ENCODE assay signal across 1 cellular context in genomic region chr20:35431621-35432429, GRCh38.
TF ChIP-seq lines count a peak whose summit lies in the region.

No MANE protein-coding gene starts in this region.

TF ChIP-seq in HepG2, 621 proteins besides CTCF, POLR2A, EP300 and RAD21 (continued from another document and continues in another):
- 0 out of 2 replicates have a peak, but pooled peaks have one; percentile 26 for TF ChIP-seq ZNF280D (CRISPR knock-in tag; IDR thresholded peaks at IDR 0.05)
- peak; percentile 47; the same call in 1 of the 2 replicates for TF ChIP-seq PHF21A (CRISPR knock-in tag; IDR thresholded peaks at IDR 0.05)
- 0 out of 2 replicates have a peak, but pooled peaks have one; percentile 41 for TF ChIP-seq ZGPAT (CRISPR knock-in tag; IDR thresholded peaks at IDR 0.05)
- 0 out of 2 replicates have a peak, but pooled peaks have one; percentile 12 for TF ChIP-seq HMGXB3 (CRISPR knock-in tag; IDR thresholded peaks at IDR 0.05; ENCODE audit: borderline replicate concordance)
- 0 out of 2 replicates have a peak, but pooled peaks have one; percentile 10 for TF ChIP-seq ZNF792 (CRISPR knock-in tag; IDR thresholded peaks at IDR 0.05)
- no peak for TF ChIP-seq IRF9 (CRISPR knock-in tag; IDR thresholded peaks at IDR 0.05; ENCODE audit: borderline replicate concordance)
- TF ChIP-seq FOXP1 (IDR thresholded peaks at IDR 0.05) = no peak
- peak; percentile 51 for TF ChIP-seq FOXP1 (CRISPR knock-in tag; IDR thresholded peaks at IDR 0.05)
- no peak for TF ChIP-seq HOXD1 (CRISPR knock-in tag; IDR thresholded peaks at IDR 0.05)
- peak; percentile 62 for TF ChIP-seq TEAD3 (CRISPR knock-in tag; optimal IDR thresholded peaks at IDR 0.05; ENCODE audit: borderline replicate concordance)
- TF ChIP-seq THAP11 (CRISPR knock-in tag; IDR thresholded peaks at IDR 0.05) = no peak
- TF ChIP-seq NFE2 (CRISPR knock-in tag; IDR thresholded peaks at IDR 0.05) = no peak
- TF ChIP-seq CREB1 (IDR thresholded peaks at IDR 0.05) = no peak
- TF ChIP-seq CREB1 (CRISPR knock-in tag; IDR thresholded peaks at IDR 0.05) = no peak
- peak; percentile 32; the same call in 1 of the 2 replicates for TF ChIP-seq ZNF333 (CRISPR knock-in tag; IDR thresholded peaks at IDR 0.05; ENCODE audit: borderline replicate concordance)
- TF ChIP-seq ZNF230 (CRISPR knock-in tag; IDR thresholded peaks at IDR 0.05) = peak; percentile 42; the same call in 1 of the 2 replicates
- TF ChIP-seq SNAPC4 (CRISPR knock-in tag; IDR thresholded peaks at IDR 0.05) = no peak
- 0 out of 2 replicates have a peak, but pooled peaks have one; percentile 20 for TF ChIP-seq GABPB1 (CRISPR knock-in tag; IDR thresholded peaks at IDR 0.05)
- TF ChIP-seq SMARCE1 (IDR thresholded peaks at IDR 0.05; ENCODE audit: borderline replicate concordance) = no peak
- TF ChIP-seq NFATC3 (CRISPR knock-in tag; IDR thresholded peaks at IDR 0.05) = no peak
- 0 out of 2 replicates have a peak, but pooled peaks have one; percentile 40 for TF ChIP-seq LBX2 (CRISPR knock-in tag; IDR thresholded peaks at IDR 0.05; ENCODE audit: borderline replicate concordance)
- TF ChIP-seq ZNF580 (CRISPR knock-in tag; IDR thresholded peaks at IDR 0.05; ENCODE audit: borderline replicate concordance, low read depth) = no peak
- TF ChIP-seq ZNF432 (CRISPR knock-in tag; IDR thresholded peaks at IDR 0.05; ENCODE audit: borderline replicate concordance) = no peak
- no peak for TF ChIP-seq ZNF263 (CRISPR knock-in tag; IDR thresholded peaks at IDR 0.05)
- TF ChIP-seq ATF3 (CRISPR knock-in tag; IDR thresholded peaks at IDR 0.05) = no peak
- TF ChIP-seq ZNF431 (CRISPR knock-in tag; IDR thresholded peaks at IDR 0.05; ENCODE audit: borderline replicate concordance, low read depth) = peak; percentile 84; the same call in 1 of the 2 replicates
- TF ChIP-seq ETV5 (CRISPR knock-in tag; IDR thresholded peaks at IDR 0.05; ENCODE audit: borderline replicate concordance) = peak; percentile 34
- no peak for TF ChIP-seq TFAP4 (IDR thresholded peaks at IDR 0.05; ENCODE audit: borderline replicate concordance, low read depth)
- TF ChIP-seq CREB3 (CRISPR knock-in tag; IDR thresholded peaks at IDR 0.05) = no peak
- TF ChIP-seq ARID5B (CRISPR knock-in tag; IDR thresholded peaks at IDR 0.05) = 0 out of 2 replicates have a peak, but pooled peaks have one; percentile 11
